8 cellular contexts compared by ENCODE assay signal in the genomic region with DNA sequence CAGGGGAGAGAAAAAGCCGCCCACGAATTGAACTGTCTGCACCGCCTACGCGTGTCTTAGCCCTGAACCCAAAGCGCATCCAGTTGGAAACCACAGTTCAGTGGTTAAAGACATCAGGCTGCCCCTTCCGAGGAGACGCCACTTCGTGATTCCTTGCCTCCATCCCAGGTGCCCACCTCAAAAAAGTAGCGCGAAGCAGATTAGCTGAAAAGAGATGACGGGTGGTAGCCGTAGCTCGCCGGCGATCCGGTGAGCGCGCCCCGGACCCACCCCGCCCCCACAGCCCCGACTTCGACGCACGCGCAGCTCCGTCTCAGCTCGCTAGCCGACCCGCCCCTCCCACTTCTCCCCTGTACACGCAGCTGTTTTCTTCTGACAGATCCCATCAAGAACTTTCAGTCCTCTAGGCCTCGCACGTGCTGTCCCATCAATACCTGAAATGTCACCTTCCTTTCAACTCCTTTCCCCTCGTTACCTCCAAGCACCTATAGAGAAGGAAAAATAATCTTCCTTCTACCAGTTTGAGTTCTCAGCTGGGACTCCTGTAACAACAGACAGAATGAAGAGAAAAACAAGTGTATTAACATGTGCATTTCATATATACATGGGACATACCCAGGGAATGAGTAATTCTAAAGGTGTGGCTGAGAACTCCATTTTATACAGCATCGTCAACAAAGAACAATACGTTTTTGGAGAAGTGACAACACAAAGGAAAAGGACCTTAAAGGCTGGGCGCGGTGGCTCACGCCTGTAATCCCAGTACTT. TPM values are rescaled to one million over a fixed set of nuclear protein-coding genes. Genes with fewer than 3 reads are reported as not detected.
A peak's percentile ranks its signal among the peaks of the same experiment; 100 is the strongest.
DNase-seq lines count a peak whose midpoint lies in the region; ATAC-seq and TF ChIP-seq lines count a peak whose summit lies in the region.

No MANE protein-coding gene starts in this region.

- H3K4me1 ChIP-seq in prostate gland (replicated peaks) (no peaks in the 10 kb centered on the region), upper lobe of right lung (peaks cover 12% of the 10 kb centered on the region)

- H3K36me3 Mint-ChIP-seq in T-cell: no peaks in the 10 kb centered on the region

- H3K27me3 ChIP-seq in prostate gland (replicated peaks; ENCODE audit: insufficient read depth) (no peaks in the 10 kb centered on the region), upper lobe of right lung (no peaks in the 10 kb centered on the region)

- POLR2A ChIA-PET in T-cell (lab: Charles Lee): interaction anchor here (0.5 to 1.1 kb wide), 5 partner anchors 9 to 471 kb away, joined by 3 to 7 read pairs (median 4); partner anchors contain the start of gene PATL1 (in 1 of the 2)

- CTCF ChIA-PET in T-cell (lab: Charles Lee): interaction anchor here in 1 of 2 donors (0.8 to 1.2 kb wide), 3 partner anchors 11 to 55 kb away, joined by 3 to 4 read pairs (median 3); partner anchors contain the start of gene OSBP

- peak overlapping the region; percentile 96 to 97 for H3K27ac Mint-ChIP-seq in T-cell

- no peaks in the 10 kb centered on the region for H3K9me3 ChIP-seq in prostate gland
- H3K9me3 ChIP-seq in upper lobe of right lung: no peaks in the 10 kb centered on the region

- H3K4me1 Mint-ChIP-seq in T-cell: peaks cover 38 to 52% (median 42%) of the 10 kb centered on the region in 3 donors

- peak overlapping the region; percentile 68 to 70 for H3K4me3 ChIP-seq in prostate gland
- peak overlapping the region; percentile 73 for H3K4me3 ChIP-seq in upper lobe of right lung

- ATAC-seq in HG02571 (IDR thresholded peaks at IDR 0.05; ENCODE audit: unreplicated experiment) (peak; percentile 37), T-cell (replicated peaks in 1 of 4) (peak; percentile 74 to 81 (median 80)), left ventricle myocardium superior (peak; percentile 93), upper lobe of right lung (peak; percentile 91)

- H3K36me3 ChIP-seq in prostate gland: no peaks in the 10 kb centered on the region
- H3K36me3 ChIP-seq in upper lobe of right lung: no peaks in the 10 kb centered on the region

- no peaks in the 10 kb centered on the region for H3K9me3 Mint-ChIP-seq in T-cell

- H3K27me3 Mint-ChIP-seq in T-cell: peaks cover 0 to 4% of the 10 kb centered on the region in 2 donors

- no peak for TF ChIP-seq POLR2A in prostate gland (IDR thresholded peaks at IDR 0.05)

- H3K27ac ChIP-seq in prostate gland: peak overlapping the region; percentile 85 to 86
- peak overlapping the region; percentile 83 for H3K27ac ChIP-seq in upper lobe of right lung

- H3K4me3 Mint-ChIP-seq in T-cell: peak overlapping the region; percentile 88 to 92 (median 91)

- intact Hi-C loops in left ventricle myocardium superior (cut with micrococcal nuclease): no loop called here
- intact Hi-C loops in prostate gland (cut with DNase I): no loop called here
- intact Hi-C loops in upper lobe of right lung (cut with DNase I): no loop called here

- WGBS in prostate gland: 4% methylated on average over 38 of the region's 39 CpGs

- TF ChIP-seq CTCF in prostate gland (IDR thresholded peaks at IDR 0.05) (peak in 1 of 4 experiments; percentile 4), upper lobe of right lung (IDR thresholded peaks at IDR 0.05) (no peak)

- peak; percentile 38 for DNase-seq in GM04504 (ENCODE audit: low read depth)
- peak; percentile 70 for DNase-seq in NCI-H1105 (lab: John Stamatoyannopoulos, UW)
- peak; percentile 63 to 83 (median 76) for DNase-seq in T-cell
- DNase-seq in amniotic stem cell (lab: John Stamatoyannopoulos, UW): peak; percentile 53
- DNase-seq in left ventricle myocardium superior: peak; percentile 91
- DNase-seq in prostate gland (ENCODE audit: low spot score): peak; percentile 86
- peak; percentile 92 for DNase-seq in upper lobe of right lung

RNA-seq across cellular contexts. Expression of gene OR4D9, which starts 49.5 kb away (rescaled TPM):
- not detected for total RNA-seq in T-cell
- not detected for total RNA-seq in left ventricle myocardium superior
- not detected for total RNA-seq in prostate gland
- not detected for total RNA-seq in upper lobe of right lung

RNA-seq across cellular contexts. Expression of gene OSBP, which starts 54.7 kb away (rescaled TPM):
- 10 to 100 TPM; 44.0 to 59.0 (median 46.2) TPM for total RNA-seq in T-cell
- total RNA-seq in left ventricle myocardium superior: 40.9 TPM
- total RNA-seq in prostate gland: 10 to 100 TPM; 46.1 to 49.0 TPM
- 39.9 TPM for total RNA-seq in upper lobe of right lung

RNA-seq across cellular contexts. Expression of gene OR4D11, which starts 57.5 kb away (rescaled TPM):
- total RNA-seq in T-cell (not detected), left ventricle myocardium superior (not detected), prostate gland (not detected), upper lobe of right lung (not detected)

Comparison
In these comparisons a context has a peak if more than half of its experiments do, and no peak if none do; other contexts are left out.
1. Peak in every context shown above with its lines: DNase-seq, ATAC-seq, H3K4me3 ChIP-seq and H3K27ac ChIP-seq.
2. DNase-seq: peak in every context shown above with its lines; median percentile 92 in upper lobe of right lung; 91 in left ventricle myocardium superior; 86 in prostate gland; 76 in T-cell; 70 in NCI-H1105; 53 in amniotic stem cell; 38 in GM04504.
3. ATAC-seq: peak in every context shown above with its lines; median percentile 93 in left ventricle myocardium superior; 91 in upper lobe of right lung; 80 in T-cell; 37 in HG02571.